In the genomic region with DNA sequence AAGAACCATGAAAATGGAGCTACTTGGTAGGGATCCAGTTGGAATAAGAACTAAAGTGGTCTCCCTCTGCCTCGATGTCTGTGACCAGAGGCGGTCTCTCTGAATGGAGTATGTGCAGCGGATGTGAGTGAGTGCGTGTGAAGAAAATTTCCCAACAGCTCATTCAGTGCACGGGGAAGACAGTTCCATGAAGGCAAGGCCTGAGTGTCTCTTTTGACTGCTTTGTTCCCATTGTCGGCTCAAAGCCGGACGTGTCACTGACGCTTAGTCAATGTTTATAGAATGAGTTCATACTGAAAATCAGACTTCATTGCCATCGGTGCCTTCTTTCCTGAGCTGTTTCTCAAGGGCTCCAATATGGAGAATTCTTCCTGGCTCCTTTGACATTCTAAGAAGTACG, we compare ENCODE assay signal across 2 cellular contexts.
TF ChIP-seq lines count a peak whose summit lies in the region.

No MANE protein-coding gene starts in this region.

TF ChIP-seq in SK-N-SH, 30 proteins besides CTCF, POLR2A, EP300 and RAD21 (continued from another document):
- no peak for TF ChIP-seq MEF2A (IDR thresholded peaks at IDR 0.05; ENCODE audit: borderline replicate concordance, low read depth)
- no peak for TF ChIP-seq FOXM1 (IDR thresholded peaks at IDR 0.05; ENCODE audit: low read depth)
- TF ChIP-seq JUND (IDR thresholded peaks at IDR 0.05): no peak
- no peak for TF ChIP-seq GABPA (IDR thresholded peaks at IDR 0.05; ENCODE audit: low read depth)
- TF ChIP-seq RFX5 (IDR thresholded peaks at IDR 0.05; ENCODE audit: low read length): no peak
- TF ChIP-seq POLR2AphosphoS5 (IDR thresholded peaks at IDR 0.05; ENCODE audit: low read depth, low read length): no peak
- TF ChIP-seq CHD2 (IDR thresholded peaks at IDR 0.05; ENCODE audit: low read length, partially characterized antibody): no peak
- TF ChIP-seq EZH2phosphoT487 (IDR thresholded peaks at IDR 0.05; ENCODE audit: borderline replicate concordance, low read depth): no peak
TF ChIP-seq in SK-N-SH: peak in this region for 0.

TF ChIP-seq in SK-N-SH treated with all-trans-retinoic acid at 6 μM for 48 hours, 23 proteins besides CTCF, POLR2A, EP300 and RAD21 (continued from another document):
- TF ChIP-seq, protein P1, sequence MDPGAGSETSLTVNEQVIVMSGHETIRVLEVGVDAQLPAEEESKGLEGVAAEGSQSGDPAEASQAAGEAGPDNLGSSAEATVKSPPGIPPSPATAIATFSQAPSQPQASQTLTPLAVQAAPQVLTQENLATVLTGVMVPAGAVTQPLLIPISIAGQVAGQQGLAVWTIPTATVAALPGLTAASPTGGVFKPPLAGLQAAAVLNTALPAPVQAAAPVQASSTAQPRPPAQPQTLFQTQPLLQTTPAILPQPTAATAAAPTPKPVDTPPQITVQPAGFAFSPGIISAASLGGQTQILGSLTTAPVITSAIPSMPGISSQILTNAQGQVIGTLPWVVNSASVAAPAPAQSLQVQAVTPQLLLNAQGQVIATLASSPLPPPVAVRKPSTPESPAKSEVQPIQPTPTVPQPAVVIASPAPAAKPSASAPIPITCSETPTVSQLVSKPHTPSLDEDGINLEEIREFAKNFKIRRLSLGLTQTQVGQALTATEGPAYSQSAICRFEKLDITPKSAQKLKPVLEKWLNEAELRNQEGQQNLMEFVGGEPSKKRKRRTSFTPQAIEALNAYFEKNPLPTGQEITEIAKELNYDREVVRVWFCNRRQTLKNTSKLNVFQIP (CRISPR knock-in tag; IDR thresholded peaks at IDR 0.05; ENCODE audit: borderline replicate concordance, low read depth): no peak
- TF ChIP-seq ZNF565 (CRISPR knock-in tag; conservative IDR thresholded peaks at IDR 0.05; ENCODE audit: low read depth) (no peak), ESRRG (CRISPR knock-in tag; IDR thresholded peaks at IDR 0.05) (no peak), BACH2 (CRISPR knock-in tag; IDR thresholded peaks at IDR 0.05; ENCODE audit: borderline replicate concordance) (no peak), ISL1 (CRISPR knock-in tag; IDR thresholded peaks at IDR 0.05) (no peak), SNAI2 (CRISPR knock-in tag; IDR thresholded peaks at IDR 0.05) (no peak), TCF4 (CRISPR knock-in tag; IDR thresholded peaks at IDR 0.05; ENCODE audit: borderline replicate concordance) (no peak), ZFP30 (CRISPR knock-in tag; IDR thresholded peaks at IDR 0.05) (no peak), ZNF70 (CRISPR knock-in tag; IDR thresholded peaks at IDR 0.05) (no peak)
- TF ChIP-seq, protein P2, sequence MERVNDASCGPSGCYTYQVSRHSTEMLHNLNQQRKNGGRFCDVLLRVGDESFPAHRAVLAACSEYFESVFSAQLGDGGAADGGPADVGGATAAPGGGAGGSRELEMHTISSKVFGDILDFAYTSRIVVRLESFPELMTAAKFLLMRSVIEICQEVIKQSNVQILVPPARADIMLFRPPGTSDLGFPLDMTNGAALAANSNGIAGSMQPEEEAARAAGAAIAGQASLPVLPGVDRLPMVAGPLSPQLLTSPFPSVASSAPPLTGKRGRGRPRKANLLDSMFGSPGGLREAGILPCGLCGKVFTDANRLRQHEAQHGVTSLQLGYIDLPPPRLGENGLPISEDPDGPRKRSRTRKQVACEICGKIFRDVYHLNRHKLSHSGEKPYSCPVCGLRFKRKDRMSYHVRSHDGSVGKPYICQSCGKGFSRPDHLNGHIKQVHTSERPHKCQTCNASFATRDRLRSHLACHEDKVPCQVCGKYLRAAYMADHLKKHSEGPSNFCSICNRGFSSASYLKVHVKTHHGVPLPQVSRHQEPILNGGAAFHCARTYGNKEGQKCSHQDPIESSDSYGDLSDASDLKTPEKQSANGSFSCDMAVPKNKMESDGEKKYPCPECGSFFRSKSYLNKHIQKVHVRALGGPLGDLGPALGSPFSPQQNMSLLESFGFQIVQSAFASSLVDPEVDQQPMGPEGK (CRISPR knock-in tag; IDR thresholded peaks at IDR 0.05; ENCODE audit: borderline replicate concordance): no peak
TF ChIP-seq in SK-N-SH treated with all-trans-retinoic acid at 6 μM for 48 hours: peak in this region for 0.
